In genomic region chr12:119461815-119462214, GRCh38 we compare ENCODE assay signal across 17 cellular contexts.
"Had no signal": no experiment of that assay in that cellular context is flagged by ENCODE, and none has a peak within 500 bp of the region (broad histone marks: within the 10 kb centered on the region; RNA-seq: fewer than 3 reads in every experiment).

No MANE protein-coding gene starts in this region.

- ATAC-seq: foreskin keratinocyte; natural killer cell; pancreas; sciatic nerve; stimulated activated naive B cell treated with anti-CD40 and anti-IgM and Interleukin-4, amounts not matched to agents 10 μg/mL and 1 μg/mL and 100 μg/mL, for 72 hours; stimulated activated naive CD8-positive, alpha-beta T cell treated with anti-CD3 and anti-CD28 coated beads, Interleukin-15, amount 100 ng/mL, for 72 hours; upper lobe of right lung had no signal

- DNase-seq: effector CD4-positive, alpha-beta T cell; endodermal cell; erythroblast; foreskin keratinocyte; head of caudate nucleus; hippocampal formation; mammary epithelial cell; natural killer cell; nucleus accumbens; pancreas; stimulated activated CD4-positive, alpha-beta T cell treated with anti-CD3 and anti-CD28 coated beads, Interleukin-2, amount 100 ng/mL, for 24 hours; stimulated activated CD4-positive, alpha-beta T cell treated with anti-CD3 and anti-CD28 coated beads, Interleukin-4, amount 100 ng/mL, for 4 hours; stimulated activated naive B cell treated with anti-CD40 and anti-IgM and Interleukin-4, amounts not matched to agents 10 μg/mL and 1 μg/mL and 100 μg/mL, for 72 hours; stimulated activated naive CD8-positive, alpha-beta T cell treated with anti-CD3 and anti-CD28 coated beads, Interleukin-15, amount 100 ng/mL, for 72 hours; testis; upper lobe of right lung had no signal
